Comparison of ENCODE assay signal across 24 cellular contexts in the genomic region with DNA sequence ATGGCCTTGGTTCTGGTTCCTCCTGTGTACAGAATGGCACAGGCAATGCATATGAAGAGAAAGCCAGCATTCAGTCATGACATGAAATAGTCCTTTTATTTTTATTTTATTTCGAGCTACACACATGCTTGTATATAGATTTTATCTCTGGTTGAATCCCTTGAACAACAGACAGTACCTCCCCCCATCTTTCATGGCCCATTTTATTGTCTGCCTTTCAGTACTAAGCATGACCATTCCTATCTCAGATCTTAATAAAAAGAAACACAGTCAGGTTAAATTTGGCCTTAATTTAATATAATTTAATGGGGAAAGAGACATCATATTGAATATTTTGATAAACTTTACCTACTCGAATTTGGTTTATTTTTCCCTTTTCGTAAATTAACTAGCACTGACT.
"Had no signal": no experiment of that assay in that cellular context is flagged by ENCODE, and none has a peak within 500 bp of the region (broad histone marks: within the 10 kb centered on the region; RNA-seq: fewer than 3 reads in every experiment).

No MANE protein-coding gene starts in this region.

- ATAC-seq: gastroesophageal sphincter, heart left ventricle, left cardiac atrium, left lung, left ventricle myocardium superior, lower lobe of right lung, mucosa of descending colon had no signal

- H3K27ac ChIP-seq: coronary artery, dorsolateral prefrontal cortex, esophagus muscularis mucosa, foreskin keratinocyte, gastroesophageal sphincter, heart left ventricle, hepatocyte, left lung, lower lobe of right lung had no signal

- H3K27ac Mint-ChIP-seq: immature natural killer cell, mesothelial cell of epicardium, naive B cell had no signal

- H3K36me3 Mint-ChIP-seq: immature natural killer cell had no signal

- FAIRE-seq: colon, endothelial cell of umbilical vein, frontal cortex had no signal

- H3K4me3 ChIP-seq: coronary artery, dorsolateral prefrontal cortex, esophagus muscularis mucosa, gastroesophageal sphincter, heart left ventricle, hepatocyte, left lung, lower lobe of right lung, mucosa of descending colon had no signal

- H3K27me3 ChIP-seq: foreskin keratinocyte had no signal

- H3K4me1 ChIP-seq: esophagus muscularis mucosa, gastroesophageal sphincter, heart left ventricle, left lung, lower lobe of right lung had no signal

- H3K4me3 Mint-ChIP-seq: immature natural killer cell, naive B cell had no signal

- H3K4me2 ChIP-seq: hepatocyte had no signal

- H3K4me1 Mint-ChIP-seq: immature natural killer cell, naive B cell had no signal

- H3K79me2 ChIP-seq: hepatocyte had no signal

- H3K36me3 ChIP-seq: esophagus muscularis mucosa, gastroesophageal sphincter, heart left ventricle, left lung, lower lobe of right lung had no signal

- DNase-seq: dermis blood vessel endothelial cell; dorsolateral prefrontal cortex; effector CD4-positive, alpha-beta T cell; effector memory CD4-positive, alpha-beta T cell; foreskin keratinocyte; heart left ventricle; hypothalamus; immature natural killer cell; islet precursor cell; left cardiac atrium; left lung; left ventricle myocardium superior; lower lobe of right lung; mesenchymal stem cell; mucosa of descending colon; naive B cell had no signal

- H2AFZ ChIP-seq: hepatocyte had no signal
